Comparison of ENCODE assay signal across 28 cellular contexts in the genomic region with DNA sequence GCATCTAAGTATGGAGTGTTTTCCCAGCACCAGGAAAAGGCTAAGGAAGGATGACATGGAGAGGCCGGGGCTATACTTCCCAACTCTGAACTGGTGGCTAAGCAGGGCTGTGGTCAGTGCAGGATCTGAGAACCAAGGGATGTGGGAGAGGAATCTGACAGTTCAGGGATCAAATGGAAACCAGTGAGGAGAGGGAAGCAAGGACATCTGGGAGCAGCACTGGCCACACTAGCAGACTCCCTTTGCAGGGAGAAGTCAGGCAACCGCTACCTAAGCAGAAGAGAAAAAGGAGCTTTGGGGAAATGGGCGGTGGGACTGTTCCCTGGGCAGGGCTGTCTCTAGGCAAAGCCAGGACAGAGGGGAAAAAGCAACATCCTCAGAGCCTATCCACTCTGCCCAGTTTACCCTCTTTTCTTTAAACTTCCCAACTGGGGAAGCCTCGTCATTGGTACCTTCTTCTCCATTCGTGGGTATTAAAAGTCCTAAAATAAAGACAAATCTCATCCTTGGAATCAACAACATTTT.
"Had no signal": no experiment of that assay in that cellular context is flagged by ENCODE, and none has a peak within 500 bp of the region (broad histone marks: within the 10 kb centered on the region; RNA-seq: fewer than 3 reads in every experiment).

No MANE protein-coding gene starts in this region.

- H3K4me1 ChIP-seq: parathyroid adenoma, psoas muscle, right lobe of liver, stomach, thyroid gland, tibial nerve, upper lobe of right lung, uterus had no signal

- H3K4me1 Mint-ChIP-seq: naive B cell; naive thymus-derived CD8-positive, alpha-beta T cell; stimulated activated effector memory CD8-positive, alpha-beta T cell treated with anti-CD3 and anti-CD28 coated beads, Interleukin-12 subunit alpha, Interleukin-12 subunit beta, amount 100 ng/mL, for 72 hours; stimulated activated naive B cell treated with anti-CD40 and anti-IgM and Interleukin-4, amounts not matched to agents 10 μg/mL and 1 μg/mL and 100 μg/mL, for 72 hours had no signal

- H3K27ac ChIP-seq: ovary, parathyroid adenoma, psoas muscle, right lobe of liver, sigmoid colon, stomach, thoracic aorta, thyroid gland, tibial nerve, upper lobe of right lung, uterus had no signal

- H3K79me2 ChIP-seq: parathyroid adenoma had no signal

- H3K9me3 ChIP-seq: ovary, psoas muscle, right lobe of liver, sigmoid colon, stomach, thoracic aorta, thyroid gland, tibial nerve, upper lobe of right lung, uterus had no signal

- H3K36me3 Mint-ChIP-seq: naive B cell; naive thymus-derived CD8-positive, alpha-beta T cell; natural killer cell treated with Interleukin-12 subunit alpha and Interleukin-12 subunit beta and Interleukin-15 and Interleukin-18, amount 100 ng/mL, for 72 hours; stimulated activated effector memory CD8-positive, alpha-beta T cell treated with anti-CD3 and anti-CD28 coated beads, Interleukin-12 subunit alpha, Interleukin-12 subunit beta, amount 100 ng/mL, for 72 hours; stimulated activated naive B cell treated with anti-CD40 and anti-IgM and Interleukin-4, amounts not matched to agents 10 μg/mL and 1 μg/mL and 100 μg/mL, for 72 hours; type B pancreatic cell had no signal

- DNase-seq: naive B cell; naive thymus-derived CD8-positive, alpha-beta T cell; occipital lobe; ovary; posterior cingulate gyrus; psoas muscle; right cardiac atrium; right lobe of liver; sigmoid colon; small intestine; stimulated activated CD4-positive, alpha-beta T cell treated with anti-CD3 and anti-CD28 coated beads, Interleukin-15, amount 100 ng/mL, for 24 hours; stimulated activated CD4-positive, alpha-beta T cell treated with anti-CD3 and anti-CD28 coated beads, Interleukin-2, amount 100 ng/mL, for 24 hours; stimulated activated CD4-positive, alpha-beta T cell treated with anti-CD3 and anti-CD28 coated beads, Interleukin-2, amount 100 ng/mL, for 48 hours; stimulated activated CD4-positive, alpha-beta T cell treated with anti-CD3 and anti-CD28 coated beads, Interleukin-4, amount 100 ng/mL, for 24 hours; stimulated activated naive B cell treated with anti-CD40 and anti-IgM and Interleukin-4, amounts not matched to agents 10 μg/mL and 1 μg/mL and 100 μg/mL, for 72 hours; stimulated activated naive CD4-positive, alpha-beta T cell treated with Interleukin-2 at 50 U/mL for 16 hours; stomach; thyroid gland; upper lobe of right lung; uterus had no signal

- H3K36me3 ChIP-seq: ovary, right lobe of liver, sigmoid colon, stomach, thoracic aorta, thyroid gland, tibial nerve, upper lobe of right lung, uterus had no signal

- H3K4me3 ChIP-seq: ovary, psoas muscle, right lobe of liver, sigmoid colon, stomach, thoracic aorta, thyroid gland, tibial nerve, upper lobe of right lung, uterus had no signal

- H3K27me3 Mint-ChIP-seq: naive thymus-derived CD8-positive, alpha-beta T cell; natural killer cell treated with Interleukin-12 subunit alpha and Interleukin-12 subunit beta and Interleukin-15 and Interleukin-18, amount 100 ng/mL, for 72 hours; stimulated activated naive B cell treated with anti-CD40 and anti-IgM and Interleukin-4, amounts not matched to agents 10 μg/mL and 1 μg/mL and 100 μg/mL, for 72 hours; stimulated activated naive CD8-positive, alpha-beta T cell treated with anti-CD3 and anti-CD28 coated beads, Interleukin-15, Interleukin-2, amounts not matched to agents 100 ng/mL and 50 ng/mL, for 24 hours; type B pancreatic cell had no signal

- H3K27ac Mint-ChIP-seq: naive B cell; naive thymus-derived CD8-positive, alpha-beta T cell; natural killer cell treated with Interleukin-12 subunit alpha and Interleukin-12 subunit beta and Interleukin-15 and Interleukin-18, amount 100 ng/mL, for 72 hours; progenitor cell of endocrine pancreas; stimulated activated effector memory CD8-positive, alpha-beta T cell treated with anti-CD3 and anti-CD28 coated beads, Interleukin-12 subunit alpha, Interleukin-12 subunit beta, amount 100 ng/mL, for 72 hours; stimulated activated naive B cell treated with anti-CD40 and anti-IgM and Interleukin-4, amounts not matched to agents 10 μg/mL and 1 μg/mL and 100 μg/mL, for 72 hours; stimulated activated naive CD8-positive, alpha-beta T cell treated with anti-CD3 and anti-CD28 coated beads, Interleukin-15, Interleukin-2, amounts not matched to agents 100 ng/mL and 50 ng/mL, for 24 hours; type B pancreatic cell had no signal

- H3K27me3 ChIP-seq: ovary, right lobe of liver, sigmoid colon, stomach, thyroid gland, tibial nerve, uterus had no signal

- H3K9me3 Mint-ChIP-seq: natural killer cell treated with Interleukin-12 subunit alpha and Interleukin-12 subunit beta and Interleukin-15 and Interleukin-18, amount 100 ng/mL, for 72 hours; stimulated activated naive B cell treated with anti-CD40 and anti-IgM and Interleukin-4, amounts not matched to agents 10 μg/mL and 1 μg/mL and 100 μg/mL, for 72 hours; stimulated activated naive CD8-positive, alpha-beta T cell treated with anti-CD3 and anti-CD28 coated beads, Interleukin-15, Interleukin-2, amounts not matched to agents 100 ng/mL and 50 ng/mL, for 24 hours; type B pancreatic cell had no signal

- H3K9ac ChIP-seq: parathyroid adenoma had no signal

- H3K4me3 Mint-ChIP-seq: naive B cell; naive thymus-derived CD8-positive, alpha-beta T cell; natural killer cell treated with Interleukin-12 subunit alpha and Interleukin-12 subunit beta and Interleukin-15 and Interleukin-18, amount 100 ng/mL, for 72 hours; stimulated activated effector memory CD8-positive, alpha-beta T cell treated with anti-CD3 and anti-CD28 coated beads, Interleukin-12 subunit alpha, Interleukin-12 subunit beta, amount 100 ng/mL, for 72 hours; stimulated activated naive B cell treated with anti-CD40 and anti-IgM and Interleukin-4, amounts not matched to agents 10 μg/mL and 1 μg/mL and 100 μg/mL, for 72 hours; stimulated activated naive CD8-positive, alpha-beta T cell treated with anti-CD3 and anti-CD28 coated beads, Interleukin-15, Interleukin-2, amounts not matched to agents 100 ng/mL and 50 ng/mL, for 24 hours; type B pancreatic cell had no signal

- ATAC-seq: naive thymus-derived CD8-positive, alpha-beta T cell; natural killer cell treated with Interleukin-12 subunit alpha and Interleukin-12 subunit beta and Interleukin-15 and Interleukin-18, amount 100 ng/mL, for 72 hours; psoas muscle; right cardiac atrium; right lobe of liver; stimulated activated effector memory CD8-positive, alpha-beta T cell treated with anti-CD3 and anti-CD28 coated beads, Interleukin-12 subunit alpha, Interleukin-12 subunit beta, amount 100 ng/mL, for 72 hours; stimulated activated naive B cell treated with anti-CD40 and anti-IgM and Interleukin-4, amounts not matched to agents 10 μg/mL and 1 μg/mL and 100 μg/mL, for 72 hours; upper lobe of right lung had no signal

- H2AFZ ChIP-seq: parathyroid adenoma had no signal
